In genomic region chr1:178098262-178098661, GRCh38 we compare ENCODE assay signal across 13 cellular contexts. TPM values are rescaled to one million over a fixed set of nuclear protein-coding genes. Genes with fewer than 3 reads are reported as not detected.
DNase-seq lines count a peak whose midpoint lies in the region; ATAC-seq and TF ChIP-seq lines count a peak whose summit lies in the region.
"Had no signal": no experiment of that assay in that cellular context is flagged by ENCODE, and none has a peak within 500 bp of the region (broad histone marks: within the 10 kb centered on the region; RNA-seq: fewer than 3 reads in every experiment).

No MANE protein-coding gene starts in this region.

- H2AFZ ChIP-seq in trophoblast cell (ENCODE audit: insufficient read depth, low read length, poor library complexity): no peak overlapping the region

- BruUV-seq in Panc1 (replicated peaks; lab: Mats Ljungman, UMichigan): no TSS peak

- H3K9me3 ChIP-seq in Panc1 (ENCODE audit: control insufficient read depth, insufficient read depth, low read depth, low read length) (no peaks in the 10 kb centered on the region), endocrine pancreas (ENCODE audit: control insufficient read depth, low read length) (no peaks in the 10 kb centered on the region), trophoblast cell (ENCODE audit: insufficient read depth, low read depth, low read length) (no peaks in the 10 kb centered on the region)
- H3K9me3 ChIP-seq: BLaER1 treated with 17β-estradiol and CSF1 and Interleukin-3, amounts not matched to agents 10 nM and 100 nM; ovary; upper lobe of left lung had no signal

- CTCF ChIA-PET in Panc1 (lab: Charles Lee): interaction anchor here (0.9 kb wide), 1 partner anchor 202 kb away, joined by 3 read pairs; no protein-coding TSS in a partner anchor

- no peaks in the 10 kb centered on the region; the same call in 1 of the 2 replicates for H3K36me3 ChIP-seq in Panc1 (ENCODE audit: control insufficient read depth, insufficient read depth, low read length)
- no peaks in the 10 kb centered on the region for H3K36me3 ChIP-seq in endocrine pancreas (ENCODE audit: control insufficient read depth, insufficient read depth, low read length)
- H3K36me3 ChIP-seq in trophoblast cell (ENCODE audit: control insufficient read depth in 1 of 2, insufficient read depth in 2 of 2, low read length in 2 of 2): no peaks in the 10 kb centered on the region
- H3K36me3 ChIP-seq: BLaER1 treated with 17β-estradiol and CSF1 and Interleukin-3, amounts not matched to agents 10 nM and 100 nM; ovary; upper lobe of left lung had no signal

- H3K27me3 ChIP-seq in Panc1 (ENCODE audit: control insufficient read depth, insufficient read depth, low read length): no peaks in the 10 kb centered on the region
- H3K27me3 ChIP-seq in endocrine pancreas (ENCODE audit: control insufficient read depth, insufficient read depth, low read length): no peaks in the 10 kb centered on the region
- no peaks in the 10 kb centered on the region for H3K27me3 ChIP-seq in trophoblast cell (ENCODE audit: insufficient read depth, low read length)
- H3K27me3 ChIP-seq: ovary had no signal

- no peak overlapping the region for H2BK120ac ChIP-seq in trophoblast cell (ENCODE audit: insufficient read depth, low read length, poor library complexity)

- no peak overlapping the region for H4K8ac ChIP-seq in trophoblast cell (ENCODE audit: low read depth, low read length)

- POLR2A ChIA-PET in Panc1 (lab: Charles Lee): no interaction called here

- WGBS in trophoblast cell (ENCODE audit: extremely low coverage, insufficient coverage, insufficient read length): no CpG with 5 or more reads among the region's 3 CpGs

- H3K9ac ChIP-seq in endocrine pancreas (ENCODE audit: control insufficient read depth, insufficient read depth, low read length): no peak overlapping the region
- H3K9ac ChIP-seq in trophoblast cell (ENCODE audit: low read length): no peak overlapping the region
- H3K9ac ChIP-seq: BLaER1 treated with 17β-estradiol and CSF1 and Interleukin-3, amounts not matched to agents 10 nM and 100 nM had no signal

- H2BK5ac ChIP-seq in trophoblast cell (ENCODE audit: low read depth, low read length, poor library complexity): no peak overlapping the region

- no peak overlapping the region for H2BK12ac ChIP-seq in trophoblast cell (ENCODE audit: low read length)

- peaks cover 11% of the 10 kb centered on the region for H3K79me2 ChIP-seq in trophoblast cell (ENCODE audit: control insufficient read depth, insufficient read depth, low read length, poor library complexity)

- ATAC-seq in Panc1 (no peak), HG03565 (IDR thresholded peaks at IDR 0.05; ENCODE audit: unreplicated experiment) (no peak), HG03025 (IDR thresholded peaks at IDR 0.05; ENCODE audit: low FRiP score, unreplicated experiment) (no peak)

- H3K27ac ChIP-seq in Panc1 (ENCODE audit: low read length) (peak overlapping the region; percentile 6; the same call in 1 of the 2 replicates), trophoblast cell (ENCODE audit: low read depth, low read length) (peak overlapping the region; percentile 28)
- H3K27ac ChIP-seq: BLaER1 treated with 17β-estradiol and CSF1 and Interleukin-3, amounts not matched to agents 10 nM and 100 nM; ovary had no signal

- peak overlapping the region; percentile 33 for H3K4me2 ChIP-seq in trophoblast cell (ENCODE audit: low read length)
- H3K4me2 ChIP-seq: BLaER1 treated with 17β-estradiol and CSF1 and Interleukin-3, amounts not matched to agents 10 nM and 100 nM had no signal

- no peak overlapping the region for H4K91ac ChIP-seq in trophoblast cell (ENCODE audit: low read depth, low read length)

- H2AK5ac ChIP-seq in trophoblast cell (ENCODE audit: low read length): no peak overlapping the region

- no peak for TF ChIP-seq CTCF in Panc1 (IDR thresholded peaks at IDR 0.05)

- no peak overlapping the region for H3K18ac ChIP-seq in trophoblast cell (ENCODE audit: low read length)

- H3K4me3 ChIP-seq in Panc1 (ENCODE audit: low read depth in 2 of 2, low read length in 2 of 2) (peak overlapping the region in 1 of 2 experiments; percentile 25; a peak in 2 of 4 replicates), endocrine pancreas (ENCODE audit: control insufficient read depth, insufficient read depth, low read length) (peak overlapping the region; percentile 35), trophoblast cell (ENCODE audit: low read depth, low read length) (no peak overlapping the region)
- H3K4me3 ChIP-seq: BLaER1 treated with 17β-estradiol and CSF1 and Interleukin-3, amounts not matched to agents 10 nM and 100 nM; ovary had no signal

- intact Hi-C loops in Panc1 (cut with micrococcal nuclease; ENCODE audit: unreplicated experiment): loop anchor here (5.0 to 10.0 kb wide), 2 partner anchors 94 to 167 kb away; no protein-coding TSS in a partner anchor

- no peak overlapping the region for H3K14ac ChIP-seq in trophoblast cell (ENCODE audit: low read length)

- no peak overlapping the region for H4K12ac ChIP-seq in trophoblast cell (ENCODE audit: low read depth, low read length)

- in situ Hi-C loops in Panc1 (cut with HindIII; ENCODE audit: low pct_unique_long_range_greater_than_20kb, low sequenced_read_pairs): no loop called here

- no peak overlapping the region for H3K23ac ChIP-seq in trophoblast cell (ENCODE audit: low read length)

- DNase-seq in ELR (ENCODE audit: low read depth) (peak; percentile 30), Panc1 (ENCODE audit: low read depth, low spot score) (no peak), trophoblast cell (peak; percentile 58 to 73), NCI-H510A (lab: John Stamatoyannopoulos, UW) (no peak)
- DNase-seq: activated naive CD4-positive, alpha-beta T cell treated with Interleukin-2 at 50 U/mL for 16 hours; erythroblast; NCI-H2171; ovary; upper lobe of left lung had no signal

- H3K4me1 ChIP-seq in Panc1 (ENCODE audit: control insufficient read depth, insufficient read depth, low read length) (peaks cover 48% of the 10 kb centered on the region), endocrine pancreas (ENCODE audit: control insufficient read depth, insufficient read depth, low read length) (peaks cover 27% of the 10 kb centered on the region), trophoblast cell (ENCODE audit: control insufficient read depth in 1 of 2, insufficient read depth in 2 of 2, low read length in 2 of 2) (peaks cover 0 to 3% of the 10 kb centered on the region in 2 experiments)

- H3K79me1 ChIP-seq in trophoblast cell (ENCODE audit: low read length): peaks cover 16% of the 10 kb centered on the region

- H3K4ac ChIP-seq in trophoblast cell (ENCODE audit: low read depth, low read length): peak overlapping the region; percentile 16

RNA-seq across cellular contexts. Expression of gene RASAL2, which starts 4.4 kb away (rescaled TPM):
- 31.6 TPM for total RNA-seq in Panc1 (2021; ENCODE audit: unreplicated experiment)
- 12.9 TPM for polyA plus RNA-seq in Panc1 (2012; ENCODE audit: insufficient read length)
- 75.5 and 79.8 TPM in 2 replicates for polyA plus RNA-seq in trophoblast cell (2013)

Comparison
In these comparisons a context has a peak if more than half of its experiments do, and no peak if none do; other contexts are left out.
1. DNase-seq: peak in ELR (single experiment) and trophoblast cell (2 of 2); none in Panc1 (single experiment) and NCI-H510A (single experiment).